Comparison of ENCODE assay signal across 30 cellular contexts in genomic region chr3:25887907-25888306, GRCh38.
"Had no signal": no experiment of that assay in that cellular context is flagged by ENCODE, and none has a peak within 500 bp of the region (broad histone marks: within the 10 kb centered on the region; RNA-seq: fewer than 3 reads in every experiment).

No MANE protein-coding gene starts in this region.

- H3K4me1 Mint-ChIP-seq: activated CD4-positive, alpha-beta T cell treated with anti-CD3 and anti-CD28 coated beads, Interleukin-2, amount 10 ng/mL, durations not matched to agents 7 days and 5 days; T-helper 17 cell had no signal

- DNase-seq: activated CD4-positive, alpha-beta T cell treated with anti-CD3 and anti-CD28 coated beads for 4 hours; activated CD4-positive, alpha-beta T cell treated with anti-CD3 and anti-CD28 coated beads, Interleukin-2, amount 10 ng/mL, durations not matched to agents 7 days and 5 days; activated CD4-positive, alpha-beta T cell treated with anti-CD3 and anti-CD28 coated beads, Interleukin-2, amount 50 U/mL, for 48 hours; activated CD4-positive, CD25-positive, alpha-beta regulatory T cell; activated CD4-positive, CD25-positive, alpha-beta regulatory T cell treated with anti-CD3 and anti-CD28 coated beads, Interleukin-2, amount 50 U/mL, for 72 hours; activated CD8-positive, alpha-beta memory T cell treated with anti-CD3 and anti-CD28 coated beads for 24 hours; activated CD8-positive, alpha-beta T cell treated with anti-CD3 and anti-CD28 coated beads for 36 hours; activated effector memory CD4-positive, alpha-beta T cell treated with anti-CD3 and anti-CD28 coated beads, Interleukin-2, amount 50 U/mL, for 16 hours; activated naive CD4-positive, alpha-beta T cell treated with anti-CD3 and anti-CD28 coated beads for 36 hours; activated T-cell treated with anti-CD3 and anti-CD28 coated beads, Interleukin-2, amount 50 U/mL, for 4 hours; adrenal gland; amygdala; aorta; body of pancreas; caudate nucleus; cortex of kidney; dermis blood vessel endothelial cell; effector CD4-positive, alpha-beta T cell; effector memory CD8-positive, alpha-beta T cell; erythroblast; foreskin keratinocyte; gastrocnemius medialis; glutamatergic neuron; heart left ventricle; T-helper 1 cell; T-helper 17 cell; T1000 had no signal

- H3K4me3 ChIP-seq: adrenal gland, body of pancreas, esophagus muscularis mucosa, gastrocnemius medialis, heart left ventricle had no signal

- H3K27ac Mint-ChIP-seq: activated CD4-positive, alpha-beta T cell treated with anti-CD3 and anti-CD28 coated beads, Interleukin-2, amount 10 ng/mL, durations not matched to agents 7 days and 5 days; activated CD8-positive, alpha-beta T cell treated with anti-CD3 and anti-CD28 coated beads for 36 hours; activated naive CD4-positive, alpha-beta T cell treated with anti-CD3 and anti-CD28 coated beads for 36 hours; activated T-helper 2 cell treated with anti-CD3 and anti-CD28 coated beads, Interferon-gamma antibody, Interleukin-2, Interleukin-4, amounts not matched to agents 10 μg/mL and 5 μg/mL and 100 μg/mL, durations not matched to agents 14 hours and 24 hours and 36 hours; effector memory CD8-positive, alpha-beta T cell; T-helper 17 cell; T-helper 2 cell treated with Interferon-gamma antibody and Interleukin-4, amounts not matched to agents 5 μg/mL and 100 μg/mL, for 36 hours had no signal

- H3K9me3 Mint-ChIP-seq: activated CD8-positive, alpha-beta T cell treated with anti-CD3 and anti-CD28 coated beads for 36 hours; activated naive CD4-positive, alpha-beta T cell treated with anti-CD3 and anti-CD28 coated beads for 36 hours; activated T-cell treated with anti-CD3 and anti-CD28 coated beads, Interleukin-2, amount 50 U/mL, for 4 hours; activated T-helper 2 cell treated with anti-CD3 and anti-CD28 coated beads, Interferon-gamma antibody, Interleukin-2, Interleukin-4, amounts not matched to agents 10 μg/mL and 5 μg/mL and 100 μg/mL, durations not matched to agents 14 hours and 24 hours and 36 hours; effector memory CD8-positive, alpha-beta T cell; T-helper 2 cell treated with Interferon-gamma antibody and Interleukin-4, amounts not matched to agents 5 μg/mL and 100 μg/mL, for 36 hours had no signal

- H3K4me3 Mint-ChIP-seq: activated CD4-positive, alpha-beta T cell treated with anti-CD3 and anti-CD28 coated beads, Interleukin-2, amount 10 ng/mL, durations not matched to agents 7 days and 5 days; activated CD8-positive, alpha-beta T cell treated with anti-CD3 and anti-CD28 coated beads for 36 hours; activated naive CD4-positive, alpha-beta T cell treated with anti-CD3 and anti-CD28 coated beads for 36 hours; activated T-cell treated with anti-CD3 and anti-CD28 coated beads, Interleukin-2, amount 50 U/mL, for 4 hours; effector memory CD8-positive, alpha-beta T cell; T-helper 17 cell; T-helper 2 cell treated with Interferon-gamma antibody and Interleukin-4, amounts not matched to agents 5 μg/mL and 100 μg/mL, for 36 hours had no signal

- H3K27ac ChIP-seq: adrenal gland, body of pancreas, esophagus muscularis mucosa, foreskin keratinocyte, gastrocnemius medialis, heart left ventricle had no signal

- H3K36me3 ChIP-seq: adrenal gland, esophagus muscularis mucosa, gastrocnemius medialis, heart left ventricle had no signal

- H3K9me3 ChIP-seq: adrenal gland, body of pancreas, esophagus muscularis mucosa, gastrocnemius medialis, heart left ventricle had no signal

- H3K4me1 ChIP-seq: adrenal gland, body of pancreas, esophagus muscularis mucosa, foreskin keratinocyte, gastrocnemius medialis had no signal

- H3K27me3 Mint-ChIP-seq: activated CD8-positive, alpha-beta T cell treated with anti-CD3 and anti-CD28 coated beads for 36 hours had no signal

- ATAC-seq: activated CD8-positive, alpha-beta T cell treated with anti-CD3 and anti-CD28 coated beads for 36 hours; body of pancreas; effector memory CD8-positive, alpha-beta T cell; foreskin keratinocyte; gastrocnemius medialis; heart left ventricle; T-helper 17 cell had no signal
